Comparison of ENCODE assay signal across 11 cellular contexts in the genomic region with DNA sequence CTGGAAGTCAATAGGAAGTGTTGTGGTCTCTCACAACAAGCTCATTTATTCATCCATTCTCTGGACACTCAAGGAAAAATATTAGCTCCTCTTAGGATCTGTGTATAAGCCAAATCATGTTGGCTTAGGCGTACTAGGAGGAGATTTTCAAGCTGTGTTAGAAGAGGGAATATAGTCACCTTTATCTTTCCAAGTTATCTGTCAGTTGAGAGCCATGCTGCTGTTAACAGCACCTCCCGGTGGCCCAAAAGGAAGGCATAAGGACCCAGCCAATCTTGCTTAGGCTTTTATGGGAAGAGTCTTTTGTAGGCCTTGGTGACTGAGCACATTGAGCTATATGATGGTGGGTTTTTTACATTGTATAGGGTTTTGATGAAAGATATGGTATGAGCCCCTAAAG.
DNase-seq lines count a peak whose midpoint lies in the region; ATAC-seq and TF ChIP-seq lines count a peak whose summit lies in the region.
"Had no signal": no experiment of that assay in that cellular context is flagged by ENCODE, and none has a peak within 500 bp of the region (broad histone marks: within the 10 kb centered on the region; RNA-seq: fewer than 3 reads in every experiment).

No MANE protein-coding gene starts in this region.

- no peak overlapping the region for H3K9ac ChIP-seq in KMS-11

- H3K9me3 ChIP-seq in body of pancreas (no peaks in the 10 kb centered on the region), lower lobe of right lung (no peaks in the 10 kb centered on the region)

- intact Hi-C loops in body of pancreas (cut with DNase I) = no loop called here
- intact Hi-C loops in lower lobe of right lung (cut with DNase I) = no loop called here
- intact Hi-C loops in activated CD8-positive, alpha-beta T cell treated with anti-CD3 and anti-CD28 coated beads for 36 hours (cut with micrococcal nuclease) = no loop called here

- no peaks in the 10 kb centered on the region for H3K4me1 Mint-ChIP-seq in activated CD8-positive, alpha-beta T cell treated with anti-CD3 and anti-CD28 coated beads for 36 hours (ENCODE audit: low read depth)
- H3K4me1 Mint-ChIP-seq: activated naive CD8-positive, alpha-beta T cell treated with anti-CD3 and anti-CD28 coated beads for 36 hours had no signal

- no peaks in the 10 kb centered on the region for H3K36me3 Mint-ChIP-seq in activated CD8-positive, alpha-beta T cell treated with anti-CD3 and anti-CD28 coated beads for 36 hours (ENCODE audit: low read depth)
- H3K36me3 Mint-ChIP-seq: activated naive CD8-positive, alpha-beta T cell treated with anti-CD3 and anti-CD28 coated beads for 36 hours had no signal

- H3K4me3 Mint-ChIP-seq in activated CD8-positive, alpha-beta T cell treated with anti-CD3 and anti-CD28 coated beads for 36 hours = no peak overlapping the region
- H3K4me3 Mint-ChIP-seq: activated naive CD8-positive, alpha-beta T cell treated with anti-CD3 and anti-CD28 coated beads for 36 hours; stimulated activated naive CD8-positive, alpha-beta T cell treated with anti-CD3 and anti-CD28 coated beads, Interleukin-15, Interleukin-2, amounts not matched to agents 100 ng/mL and 50 ng/mL, for 24 hours had no signal

- no peak overlapping the region for H3K27ac ChIP-seq in KMS-11
- H3K27ac ChIP-seq in body of pancreas = no peak overlapping the region
- no peak overlapping the region for H3K27ac ChIP-seq in lower lobe of right lung

- CTCF ChIA-PET in activated CD8-positive, alpha-beta T cell treated with anti-CD3 and anti-CD28 coated beads for 36 hours (lab: Charles Lee) = no interaction called here

- no peak for TF ChIP-seq POLR2A in body of pancreas (IDR thresholded peaks at IDR 0.05)

- H3K4me3 ChIP-seq in KMS-11 (IDR thresholded peaks at IDR 0.05; ENCODE audit: insufficient read depth, low read depth, low read length) = no peak overlapping the region
- no peak overlapping the region for H3K4me3 ChIP-seq in body of pancreas
- no peak overlapping the region for H3K4me3 ChIP-seq in lower lobe of right lung

- DNase-seq in EH (ENCODE audit: low read depth) = peak; percentile 19
- DNase-seq in body of pancreas = peak in 1 of 4 donors; percentile 36
- no peak for DNase-seq in lower lobe of right lung
- DNase-seq in stimulated activated CD4-positive, alpha-beta T cell treated with anti-CD3 and anti-CD28 coated beads, Interleukin-4, amount 100 ng/mL, for 4 hours = no peak
- no peak for DNase-seq in DMS79 (lab: John Stamatoyannopoulos, UW)
- DNase-seq in activated CD8-positive, alpha-beta T cell treated with anti-CD3 and anti-CD28 coated beads for 36 hours = no peak
- no peak for DNase-seq in ureter (ENCODE audit: low spot score)
- DNase-seq: activated naive CD8-positive, alpha-beta T cell treated with anti-CD3 and anti-CD28 coated beads for 36 hours; left ventricle myocardium superior had no signal

- H3K4me1 ChIP-seq in KMS-11 (ENCODE audit: low read depth, poor library complexity, severe bottlenecking) (no peaks in the 10 kb centered on the region), body of pancreas (peaks cover 14% of the 10 kb centered on the region), lower lobe of right lung (peaks cover 32% of the 10 kb centered on the region)

- no peaks in the 10 kb centered on the region for H3K9me3 Mint-ChIP-seq in activated CD8-positive, alpha-beta T cell treated with anti-CD3 and anti-CD28 coated beads for 36 hours
- H3K9me3 Mint-ChIP-seq: activated naive CD8-positive, alpha-beta T cell treated with anti-CD3 and anti-CD28 coated beads for 36 hours; stimulated activated naive CD8-positive, alpha-beta T cell treated with anti-CD3 and anti-CD28 coated beads, Interleukin-15, Interleukin-2, amounts not matched to agents 100 ng/mL and 50 ng/mL, for 24 hours had no signal

- H3K27ac Mint-ChIP-seq in activated CD8-positive, alpha-beta T cell treated with anti-CD3 and anti-CD28 coated beads for 36 hours = no peak overlapping the region
- H3K27ac Mint-ChIP-seq: activated naive CD8-positive, alpha-beta T cell treated with anti-CD3 and anti-CD28 coated beads for 36 hours; stimulated activated naive CD8-positive, alpha-beta T cell treated with anti-CD3 and anti-CD28 coated beads, Interleukin-15, Interleukin-2, amounts not matched to agents 100 ng/mL and 50 ng/mL, for 24 hours had no signal

- no peak overlapping the region for H2AFZ ChIP-seq in KMS-11 (ENCODE audit: low read depth)

- peaks cover 8% of the 10 kb centered on the region for H3K27me3 Mint-ChIP-seq in activated CD8-positive, alpha-beta T cell treated with anti-CD3 and anti-CD28 coated beads for 36 hours

- POLR2A ChIA-PET in activated CD8-positive, alpha-beta T cell treated with anti-CD3 and anti-CD28 coated beads for 36 hours (lab: Charles Lee) = no interaction called here

- H3K27me3 ChIP-seq in KMS-11 (ENCODE audit: insufficient read depth, low read depth) = no peaks in the 10 kb centered on the region
- no peaks in the 10 kb centered on the region for H3K27me3 ChIP-seq in body of pancreas
- no peaks in the 10 kb centered on the region for H3K27me3 ChIP-seq in lower lobe of right lung (ENCODE audit: low read depth)

- no peaks in the 10 kb centered on the region for H3K79me2 ChIP-seq in KMS-11 (ENCODE audit: insufficient read depth, low read depth)

- no peaks in the 10 kb centered on the region for H4K20me1 ChIP-seq in KMS-11 (ENCODE audit: insufficient read depth)

- ATAC-seq in body of pancreas = no peak
- ATAC-seq in lower lobe of right lung = peak in 1 of 2 donors; percentile 45
- no peak for ATAC-seq in activated CD8-positive, alpha-beta T cell treated with anti-CD3 and anti-CD28 coated beads for 36 hours
- ATAC-seq: left ventricle myocardium superior had no signal

- TF ChIP-seq CTCF in KMS-11 (conservative IDR thresholded peaks at IDR 0.05; ENCODE audit: low read depth, low read length) = 0 out of 2 replicates have a peak, but pooled peaks have one; percentile 19
- peak in 4 of 7 experiments; percentile 20 to 40 (median 24) for TF ChIP-seq CTCF in body of pancreas (IDR thresholded peaks at IDR 0.05)
- peak; percentile 13 for TF ChIP-seq CTCF in lower lobe of right lung (IDR thresholded peaks at IDR 0.05)
- TF ChIP-seq CTCF in activated CD8-positive, alpha-beta T cell treated with anti-CD3 and anti-CD28 coated beads for 36 hours (IDR thresholded peaks at IDR 0.05) = no peak

- no peaks in the 10 kb centered on the region for H3K36me3 ChIP-seq in KMS-11 (ENCODE audit: insufficient read depth)
- no peaks in the 10 kb centered on the region for H3K36me3 ChIP-seq in body of pancreas (replicated peaks in 1 of 2; ENCODE audit: insufficient read depth in 1 of 2, low read depth in 2 of 2)
- H3K36me3 ChIP-seq in lower lobe of right lung = no peaks in the 10 kb centered on the region

- WGBS in body of pancreas, 2 donors = 89 to 90% methylated on average over 2 of the region's 2 CpGs

- H3K4me2 ChIP-seq in KMS-11 = no peak overlapping the region
